ENCODE assay signal across 10 cellular contexts in genomic region chr12:49974231-49974675, GRCh38. TPM values are rescaled to one million over a fixed set of nuclear protein-coding genes. Genes with fewer than 3 reads are reported as not detected.
DNase-seq lines count a peak whose midpoint lies in the region; ATAC-seq, FAIRE-seq and TF ChIP-seq lines count a peak whose summit lies in the region.
"Had no signal": no experiment of that assay in that cellular context is flagged by ENCODE, and none has a peak within 500 bp of the region (broad histone marks: within the 10 kb centered on the region; RNA-seq: fewer than 3 reads in every experiment).

No MANE protein-coding gene starts in this region.

- no peak overlapping the region for H3K4me2 ChIP-seq in endothelial cell of umbilical vein (ENCODE audit: insufficient read depth, low read length)

- H3K9me1 ChIP-seq in endothelial cell of umbilical vein (replicated peaks; ENCODE audit: control insufficient read depth, extremely low read depth, insufficient read depth, low read length), result no peaks in the 10 kb centered on the region

- H3K9me3 ChIP-seq in endothelial cell of umbilical vein (replicated peaks; ENCODE audit: control insufficient read depth, insufficient read depth, low read length) (no peaks in the 10 kb centered on the region), mucosa of descending colon (no peaks in the 10 kb centered on the region)

- no peak overlapping the region for H3K4me3 ChIP-seq in AG10803 (ENCODE audit: low read length)
- no peak overlapping the region for H3K4me3 ChIP-seq in endothelial cell of umbilical vein (replicated peaks in 1 of 3; ENCODE audit: insufficient read depth in 1 of 3, low read depth in 1 of 3, low read length in 3 of 3)
- no peak overlapping the region for H3K4me3 ChIP-seq in mucosa of descending colon
- H3K4me3 ChIP-seq: SK-N-MC had no signal

- no peaks in the 10 kb centered on the region for H3K4me1 ChIP-seq in endothelial cell of umbilical vein (ENCODE audit: control insufficient read depth, extremely low read depth, insufficient read depth, low read length)
- no peaks in the 10 kb centered on the region for H3K4me1 ChIP-seq in mucosa of descending colon (ENCODE audit: low read depth)

- H3K36me3 ChIP-seq in endothelial cell of umbilical vein (ENCODE audit: control insufficient read depth in 2 of 2, extremely low read depth in 1 of 2, insufficient read depth in 2 of 2, low read length in 2 of 2), result no peaks in the 10 kb centered on the region
- H3K36me3 ChIP-seq in mucosa of descending colon (ENCODE audit: low read depth), result no peaks in the 10 kb centered on the region

- BruUV-seq in endothelial cell of umbilical vein (replicated peaks; lab: Mats Ljungman, UMichigan), result no TSS peak

- peak; percentile 81 for FAIRE-seq in endothelial cell of umbilical vein (lab: Jason Lieb, UNC)

- H3K9ac ChIP-seq in endothelial cell of umbilical vein (replicated peaks; ENCODE audit: extremely low read depth, insufficient read depth, low read length), result no peak overlapping the region

- dilution Hi-C loops in endothelial cell of umbilical vein (cut with MboI; ENCODE audit: extremely low pct_ligation_motif_present, low sequenced_read_pairs), result loop anchor here (25.0 kb wide), 1 partner anchor 88 kb away; the partner anchor contains the start of gene ASIC1

- H3K27ac ChIP-seq in endothelial cell of umbilical vein (ENCODE audit: insufficient read depth, low read depth, low read length), result no peak overlapping the region
- H3K27ac ChIP-seq: SK-N-MC had no signal

- TF ChIP-seq CTCF in AG10803 (conservative IDR thresholded peaks at IDR 0.05; ENCODE audit: low read length) (peak; percentile 75), endothelial cell of umbilical vein (IDR thresholded peaks at IDR 0.05; ENCODE audit: extremely low read depth in 1 of 2, insufficient read depth in 1 of 2, low read depth in 1 of 2, low read length in 2 of 2) (peak; percentile 53 to 80), mucosa of descending colon (IDR thresholded peaks at IDR 0.05) (peak; percentile 16)

- POLR2A ChIA-PET in endothelial cell of umbilical vein (lab: Charles Lee), result interaction anchor here (1.0 kb wide), 1 partner anchor 105 kb away, joined by 3 read pairs; no protein-coding TSS in a partner anchor

- H3K27me3 ChIP-seq in endothelial cell of umbilical vein (ENCODE audit: control insufficient read depth in 2 of 2, insufficient read depth in 2 of 2, low read length in 2 of 2), result peaks cover 7 to 9% of the 10 kb centered on the region in 2 experiments

- TF ChIP-seq POLR2A in endothelial cell of umbilical vein (IDR thresholded peaks at IDR 0.05; ENCODE audit: low read depth, low read length), result no peak

- ATAC-seq in mucosa of descending colon, result peak; percentile 76
- ATAC-seq in GM21576 (IDR thresholded peaks at IDR 0.05; ENCODE audit: unreplicated experiment), result no peak
- ATAC-seq in HG03108 (IDR thresholded peaks at IDR 0.05; ENCODE audit: unreplicated experiment), result no peak
- no peak for ATAC-seq in HG02884 (IDR thresholded peaks at IDR 0.05; ENCODE audit: unreplicated experiment)

- no peaks in the 10 kb centered on the region for H3K79me2 ChIP-seq in endothelial cell of umbilical vein (ENCODE audit: control insufficient read depth, insufficient read depth, low read length)

- CTCF ChIA-PET in endothelial cell of umbilical vein (lab: Charles Lee), result interaction anchor here (0.7 to 3.8 kb wide), 27 partner anchors 9 to 196 kb away, joined by 3 to 40 read pairs (median 4); partner anchors contain the start of gene RACGAP1

- H4K20me1 ChIP-seq in endothelial cell of umbilical vein (replicated peaks; ENCODE audit: control insufficient read depth, extremely low read depth, insufficient read depth, low read length), result no peaks in the 10 kb centered on the region

- no peak overlapping the region for H2AFZ ChIP-seq in endothelial cell of umbilical vein (ENCODE audit: low read depth, low read length)

- DNase-seq in AG10803 (ENCODE audit: low read depth) (peak; percentile 64), OCI-M1 (lab: John Stamatoyannopoulos, UW) (peak; percentile 59), endothelial cell of umbilical vein (ENCODE audit: low read depth, low spot score) (peak; percentile 47), mucosa of descending colon (peak in 2 of 3 donors; percentile 59), HPDE6-E6E7 (ENCODE audit: extremely low spot score) (no peak)

- intact Hi-C loops in endothelial cell of umbilical vein (cut with micrococcal nuclease), result loop anchor here (1.0 kb wide), 2 partner anchors 82 to 96 kb away; no protein-coding TSS in a partner anchor
- intact Hi-C loops in mucosa of descending colon (cut with DNase I, micrococcal nuclease), result loop anchor here in 1 of 2 donors (5.0 kb wide), 1 partner anchor 88 kb away; no protein-coding TSS in a partner anchor

TF ChIP-seq in endothelial cell of umbilical vein, 7 proteins besides CTCF, POLR2A, EP300 and RAD21:
- TF ChIP-seq FOS (IDR thresholded peaks at IDR 0.05; ENCODE audit: borderline replicate concordance, insufficient read depth, low read length), result no peak
- TF ChIP-seq MYC (IDR thresholded peaks at IDR 0.05; ENCODE audit: low read depth, low read length), result no peak
- TF ChIP-seq MAX (IDR thresholded peaks at IDR 0.05; ENCODE audit: insufficient read depth, insufficient read length), result no peak
- no peak for TF ChIP-seq EZH2 (IDR thresholded peaks at IDR 0.05; ENCODE audit: borderline replicate concordance, low read depth, low read length, severe bottlenecking)
- TF ChIP-seq JUN (IDR thresholded peaks at IDR 0.05; ENCODE audit: borderline replicate concordance, insufficient read depth, insufficient read length, low read depth), result no peak
- no peak for TF ChIP-seq GATA2 (IDR thresholded peaks at IDR 0.05; ENCODE audit: insufficient read depth, insufficient read length, low read depth, low read length)
- no peak for TF ChIP-seq POLR2AphosphoS5 (IDR thresholded peaks at IDR 0.05; ENCODE audit: insufficient read depth, low read depth, low read length)
TF ChIP-seq in endothelial cell of umbilical vein: peak in this region for 0.

RNA-seq across cellular contexts. Expression of gene AQP6, which starts 1.5 kb away (rescaled TPM):
- not detected in 2 replicates for total RNA-seq in endothelial cell of umbilical vein
- 0.04 TPM in 1 of 2 replicates, not detected in the other for polyA plus RNA-seq in endothelial cell of umbilical vein
- not detected in 2 replicates for polyA plus RNA-seq in endothelial cell of umbilical vein (2011; cell fraction: cytosol; rRNA removed)
- 0.07 and 0.20 TPM in 2 replicates for polyA plus RNA-seq in endothelial cell of umbilical vein (2011; cell fraction: nucleus; rRNA removed)
- polyA plus RNA-seq in endothelial cell of umbilical vein (2012), result not detected in 2 replicates
- not detected in 2 replicates for polyA minus RNA-seq in endothelial cell of umbilical vein
- not detected for polyA minus RNA-seq in endothelial cell of umbilical vein (2011; cell fraction: cytosol; rRNA and poly(A)+ RNA removed)
- not detected in 2 replicates for polyA minus RNA-seq in endothelial cell of umbilical vein (2011; cell fraction: nucleus; rRNA and poly(A)+ RNA removed)
- under 1 TPM in 1 of 3 donors, not detected in 2; 0.54 TPM for total RNA-seq in mucosa of descending colon
- total RNA-seq: mononuclear cell had no signal

RNA-seq across cellular contexts. Expression of gene AQP5, which starts 12.6 kb away (rescaled TPM):
- total RNA-seq in endothelial cell of umbilical vein, result 0.67 and 0.95 TPM in 2 replicates
- polyA plus RNA-seq in endothelial cell of umbilical vein, result 2.3 and 2.7 TPM in 2 replicates
- 0.76 and 1.8 TPM in 2 replicates for polyA plus RNA-seq in endothelial cell of umbilical vein (2011; cell fraction: cytosol; rRNA removed)
- polyA plus RNA-seq in endothelial cell of umbilical vein (2011; cell fraction: nucleus; rRNA removed), result 1.3 and 2.9 TPM in 2 replicates
- 0.23 and 0.31 TPM in 2 replicates for polyA plus RNA-seq in endothelial cell of umbilical vein (2012)
- polyA minus RNA-seq in endothelial cell of umbilical vein, result 0.68 and 0.92 TPM in 2 replicates
- polyA minus RNA-seq in endothelial cell of umbilical vein (2011; cell fraction: cytosol; rRNA and poly(A)+ RNA removed), result not detected
- 0.48 TPM in 1 of 2 replicates, not detected in the other for polyA minus RNA-seq in endothelial cell of umbilical vein (2011; cell fraction: nucleus; rRNA and poly(A)+ RNA removed)
- total RNA-seq in mucosa of descending colon, result not detected
- total RNA-seq: mononuclear cell had no signal

RNA-seq across cellular contexts. Expression of gene AQP2, which starts 23.7 kb away (rescaled TPM):
- not detected in 2 replicates for total RNA-seq in endothelial cell of umbilical vein
- polyA plus RNA-seq in endothelial cell of umbilical vein, result not detected in 2 replicates
- polyA plus RNA-seq in endothelial cell of umbilical vein (2011; cell fraction: cytosol; rRNA removed), result not detected in 2 replicates
- not detected in 2 replicates for polyA plus RNA-seq in endothelial cell of umbilical vein (2011; cell fraction: nucleus; rRNA removed)
- polyA plus RNA-seq in endothelial cell of umbilical vein (2012), result not detected in 2 replicates
- not detected in 2 replicates for polyA minus RNA-seq in endothelial cell of umbilical vein
- not detected for polyA minus RNA-seq in endothelial cell of umbilical vein (2011; cell fraction: cytosol; rRNA and poly(A)+ RNA removed)
- polyA minus RNA-seq in endothelial cell of umbilical vein (2011; cell fraction: nucleus; rRNA and poly(A)+ RNA removed), result not detected in 2 replicates
- not detected for total RNA-seq in mucosa of descending colon
- total RNA-seq: mononuclear cell had no signal

RNA-seq across cellular contexts. Expression of gene RACGAP1, which starts 51.0 kb away (rescaled TPM):
- total RNA-seq in endothelial cell of umbilical vein (56.3 and 62.9 TPM in 2 replicates), mucosa of descending colon (10 to 100 TPM; 16.0 to 45.5 (median 34.4) TPM)
- polyA plus RNA-seq in endothelial cell of umbilical vein, result 15.4 and 16.5 TPM in 2 replicates
- polyA plus RNA-seq in endothelial cell of umbilical vein (2011; cell fraction: cytosol; rRNA removed), result 30.8 and 31.7 TPM in 2 replicates
- 35.0 and 37.2 TPM in 2 replicates for polyA plus RNA-seq in endothelial cell of umbilical vein (2011; cell fraction: nucleus; rRNA removed)
- polyA plus RNA-seq in endothelial cell of umbilical vein (2012), result 30.3 and 55.7 TPM in 2 replicates
- 42.7 and 50.6 TPM in 2 replicates for polyA minus RNA-seq in endothelial cell of umbilical vein
- polyA minus RNA-seq in endothelial cell of umbilical vein (2011; cell fraction: cytosol; rRNA and poly(A)+ RNA removed), result 104 TPM
- polyA minus RNA-seq in endothelial cell of umbilical vein (2011; cell fraction: nucleus; rRNA and poly(A)+ RNA removed), result 14.4 and 22.9 TPM in 2 replicates

Comparison
In these comparisons a context has a peak if more than half of its experiments do, and no peak if none do; other contexts are left out.
1. CTCF ChIP-seq: peak in every context shown above with its lines; median percentile 75 in AG10803; 66 in endothelial cell of umbilical vein; 16 in mucosa of descending colon.